13 cellular contexts compared by ENCODE assay signal in the genomic region with DNA sequence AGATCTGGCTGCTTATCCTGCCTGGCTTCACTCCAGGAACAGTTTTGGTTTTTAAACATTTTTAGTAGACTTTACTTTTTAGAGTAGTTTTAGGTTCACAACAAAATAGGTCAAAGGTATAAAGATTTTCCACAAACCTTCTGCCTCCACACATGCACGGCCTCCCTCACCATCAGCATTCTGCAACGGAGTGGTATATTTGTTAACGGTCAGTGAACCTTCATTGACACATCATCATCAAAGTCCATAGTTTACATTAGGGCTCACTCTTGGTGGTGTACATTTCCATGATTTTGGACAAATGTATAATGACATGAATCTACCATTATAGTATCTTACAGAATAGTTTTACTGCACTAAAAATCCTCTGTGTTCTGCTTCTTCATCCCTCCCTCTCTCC.
"Had no signal": no experiment of that assay in that cellular context is flagged by ENCODE, and none has a peak within 500 bp of the region (broad histone marks: within the 10 kb centered on the region; RNA-seq: fewer than 3 reads in every experiment).

No MANE protein-coding gene starts in this region.

- H3K9me3 Mint-ChIP-seq: activated naive CD8-positive, alpha-beta T cell treated with anti-CD3 and anti-CD28 coated beads, Interleukin-2, amount 10 ng/mL, durations not matched to agents 7 days and 5 days; activated T-cell treated with anti-CD3 and anti-CD28 coated beads, Interleukin-2, amount 50 U/mL, for 4 hours; activated T-helper 2 cell treated with anti-CD3 and anti-CD28 coated beads, Interferon-gamma antibody, Interleukin-2, Interleukin-4, amounts not matched to agents 10 μg/mL and 5 μg/mL and 100 μg/mL, durations not matched to agents 14 hours and 24 hours and 36 hours; stimulated activated effector memory CD8-positive, alpha-beta T cell treated with anti-CD3 and anti-CD28 coated beads, Interleukin-12 subunit alpha, Interleukin-12 subunit beta, amount 100 ng/mL, for 72 hours; stimulated activated naive CD8-positive, alpha-beta T cell treated with anti-CD3 and anti-CD28 coated beads, Interleukin-15, amount 100 ng/mL, for 72 hours had no signal

- DNase-seq: activated CD4-positive, alpha-beta T cell treated with anti-CD3 and anti-CD28 coated beads for 1 hour; left ventricle myocardium superior had no signal

- H3K4me3 Mint-ChIP-seq: activated naive CD8-positive, alpha-beta T cell treated with anti-CD3 and anti-CD28 coated beads, Interleukin-2, amount 10 ng/mL, durations not matched to agents 7 days and 5 days; activated T-cell treated with anti-CD3 and anti-CD28 coated beads, Interleukin-2, amount 50 U/mL, for 4 hours; nephron; stimulated activated effector memory CD8-positive, alpha-beta T cell treated with anti-CD3 and anti-CD28 coated beads, Interleukin-12 subunit alpha, Interleukin-12 subunit beta, amount 100 ng/mL, for 72 hours; stimulated activated naive CD8-positive, alpha-beta T cell treated with anti-CD3 and anti-CD28 coated beads, Interleukin-15, amount 100 ng/mL, for 72 hours had no signal

- H3K27ac ChIP-seq: suprapubic skin had no signal

- H3K27ac Mint-ChIP-seq: activated T-helper 2 cell treated with anti-CD3 and anti-CD28 coated beads, Interferon-gamma antibody, Interleukin-2, Interleukin-4, amounts not matched to agents 10 μg/mL and 5 μg/mL and 100 μg/mL, durations not matched to agents 14 hours and 24 hours and 36 hours; stimulated activated effector memory CD8-positive, alpha-beta T cell treated with anti-CD3 and anti-CD28 coated beads, Interleukin-12 subunit alpha, Interleukin-12 subunit beta, amount 100 ng/mL, for 72 hours had no signal

- H3K4me3 ChIP-seq: body of pancreas, skin epidermis, suprapubic skin had no signal

- FAIRE-seq: frontal cortex had no signal

- H3K36me3 Mint-ChIP-seq: activated naive CD8-positive, alpha-beta T cell treated with anti-CD3 and anti-CD28 coated beads, Interleukin-2, amount 10 ng/mL, durations not matched to agents 7 days and 5 days had no signal

- H3K27me3 ChIP-seq: body of pancreas, suprapubic skin had no signal

- H3K9me3 ChIP-seq: body of pancreas, suprapubic skin had no signal

- H3K27me3 Mint-ChIP-seq: activated naive CD8-positive, alpha-beta T cell treated with anti-CD3 and anti-CD28 coated beads, Interleukin-2, amount 10 ng/mL, durations not matched to agents 7 days and 5 days; stimulated activated naive CD8-positive, alpha-beta T cell treated with anti-CD3 and anti-CD28 coated beads, Interleukin-15, amount 100 ng/mL, for 72 hours; type B pancreatic cell had no signal
